In the genomic region with DNA sequence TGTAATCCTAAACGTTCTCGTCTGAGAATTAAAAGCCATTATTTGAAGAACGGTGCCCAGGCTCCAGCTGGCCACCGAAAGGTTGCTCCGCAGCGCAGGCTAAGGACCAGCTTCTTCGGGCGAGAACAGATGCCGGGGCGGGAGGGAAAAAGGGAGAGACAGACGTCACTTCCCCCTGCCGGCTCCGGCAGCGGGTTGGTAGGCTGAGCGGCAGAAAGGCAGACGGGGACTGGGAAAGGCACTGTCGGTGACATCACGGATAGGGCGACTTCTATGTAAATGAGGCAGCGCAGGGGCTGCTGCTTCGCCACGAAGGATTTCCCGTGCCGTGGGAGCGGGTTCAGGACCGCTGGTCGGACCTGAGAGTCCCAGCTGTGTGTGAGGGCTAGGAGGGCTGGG, we compare ENCODE assay signal across 8 cellular contexts.
DNase-seq lines count a peak whose midpoint lies in the region; ATAC-seq and TF ChIP-seq lines count a peak whose summit lies in the region.
"Not testable (repeated sequence)": the region's sequence is repeated elsewhere in the genome, so short reads cannot be mapped to it uniquely, and the experiment has no call there.

No MANE protein-coding gene starts in this region.

- peak overlapping the region; percentile 48 for H3K4me3 ChIP-seq in AG04450 (ENCODE audit: low read depth, low read length)
- H3K4me3 ChIP-seq in liver (ENCODE audit: low read depth in 1 of 3, low read length in 3 of 3): not testable (repeated sequence)

- not testable (repeated sequence) for TF ChIP-seq RAD21 in liver (IDR thresholded peaks at IDR 0.05)

- ATAC-seq in GM19455 (IDR thresholded peaks at IDR 0.05; ENCODE audit: unreplicated experiment): peak; percentile 49
- ATAC-seq in activated CD8-positive, alpha-beta T cell treated with anti-CD3 and anti-CD28 coated beads for 36 hours: peak; percentile 52

- H3K36me3 ChIP-seq in liver (ENCODE audit: control insufficient read depth in 4 of 4, insufficient read depth in 3 of 4, low read depth in 1 of 4, low read length in 3 of 4): not testable (repeated sequence)

- H3K4me1 Mint-ChIP-seq in activated CD8-positive, alpha-beta T cell treated with anti-CD3 and anti-CD28 coated beads for 36 hours (ENCODE audit: low read depth): peaks cover 16% of the 10 kb centered on the region
- peaks cover 19% of the 10 kb centered on the region for H3K4me1 Mint-ChIP-seq in dendritic cell treated with granulocyte-macrophage colony-stimulating factor and Interleukin-4, amounts not matched to agents 40 ng/mL and 50 ng/mL, for 4 days (ENCODE audit: low read depth)

- H3K9me3 Mint-ChIP-seq in activated CD8-positive, alpha-beta T cell treated with anti-CD3 and anti-CD28 coated beads for 36 hours; dendritic cell treated with granulocyte-macrophage colony-stimulating factor and Interleukin-4, amounts not matched to agents 40 ng/mL and 50 ng/mL, for 4 days: not testable (repeated sequence)

- H3K27ac ChIP-seq in AG04450 (ENCODE audit: low read depth, low read length) (peak overlapping the region; percentile 11), liver (ENCODE audit: low read depth in 1 of 2, low read length in 2 of 2) (peak overlapping the region in 1 of 2 donors; percentile 46)

- peak; percentile 55 for DNase-seq in AG04450 (ENCODE audit: low read depth, low spot score)
- DNase-seq in HUDEP-2 (lab: John Stamatoyannopoulos, UW; ENCODE audit: unreplicated experiment in 76 of 76): peak in 71 of 76 experiments; percentile 15 to 85 (median 67)
- DNase-seq in NOMO-1 treated with dmso at 0.1 percent for 144 hours (lab: John Stamatoyannopoulos, UW; ENCODE audit: unreplicated experiment): peak; percentile 49
- DNase-seq in activated CD8-positive, alpha-beta T cell treated with anti-CD3 and anti-CD28 coated beads for 36 hours: peak; percentile 87
- DNase-seq in stimulated activated CD4-positive, alpha-beta T cell treated with anti-CD3 and anti-CD28 coated beads, Interleukin-1b, Interleukin-23, amount 100 ng/mL, for 1 hour (ENCODE audit: low read depth in 2 of 2): peak; percentile 45 to 62

- H3K27ac Mint-ChIP-seq in activated CD8-positive, alpha-beta T cell treated with anti-CD3 and anti-CD28 coated beads for 36 hours: peak overlapping the region; percentile 95
- peak overlapping the region; percentile 97 for H3K27ac Mint-ChIP-seq in dendritic cell treated with granulocyte-macrophage colony-stimulating factor and Interleukin-4, amounts not matched to agents 40 ng/mL and 50 ng/mL, for 4 days

- WGBS in liver: under 1% methylated on average over 27 of the region's 27 CpGs

- H3K9ac ChIP-seq in liver (ENCODE audit: low read depth in 1 of 2, low read length in 2 of 2): peak overlapping the region in 1 of 2 donors; percentile 43

- not testable (repeated sequence) for H3K27me3 Mint-ChIP-seq in activated CD8-positive, alpha-beta T cell treated with anti-CD3 and anti-CD28 coated beads for 36 hours; dendritic cell treated with granulocyte-macrophage colony-stimulating factor and Interleukin-4, amounts not matched to agents 40 ng/mL and 50 ng/mL, for 4 days

- H3K4me1 ChIP-seq in liver (ENCODE audit: control insufficient read depth in 4 of 4, insufficient read depth in 4 of 4, low read length in 3 of 4): not testable (repeated sequence)

- intact Hi-C loops in activated CD8-positive, alpha-beta T cell treated with anti-CD3 and anti-CD28 coated beads for 36 hours (cut with micrococcal nuclease); dendritic cell treated with granulocyte-macrophage colony-stimulating factor and Interleukin-4, amounts not matched to agents 40 ng/mL and 50 ng/mL, for 4 days (cut with micrococcal nuclease): not testable (repeated sequence)

- not testable (repeated sequence) for H3K9me3 ChIP-seq in AG04450 (ENCODE audit: control insufficient read depth, insufficient read depth, low read length); liver (ENCODE audit: control insufficient read depth in 4 of 4, low read length in 3 of 4)

- H3K27me3 ChIP-seq in AG04450 (ENCODE audit: control insufficient read depth, insufficient read depth, low read length); liver (ENCODE audit: control insufficient read depth in 4 of 4, insufficient read depth in 4 of 4, low read length in 3 of 4): not testable (repeated sequence)

- not testable (repeated sequence) for H3K36me3 Mint-ChIP-seq in activated CD8-positive, alpha-beta T cell treated with anti-CD3 and anti-CD28 coated beads for 36 hours (ENCODE audit: low read depth); dendritic cell treated with granulocyte-macrophage colony-stimulating factor and Interleukin-4, amounts not matched to agents 40 ng/mL and 50 ng/mL, for 4 days (ENCODE audit: low read depth)

- not testable (repeated sequence) for TF ChIP-seq CTCF in AG04450 (IDR thresholded peaks at IDR 0.05; ENCODE audit: low read depth, low read length); activated CD8-positive, alpha-beta T cell treated with anti-CD3 and anti-CD28 coated beads for 36 hours (IDR thresholded peaks at IDR 0.05); liver (IDR thresholded peaks at IDR 0.05; ENCODE audit: low read depth, low read length, missing input control)

- POLR2A ChIA-PET in AG04450 (lab: Yijun Ruan, JAX): interaction anchor here (2.7 kb wide), 1 partner anchor 11 kb away, joined by 43 read pairs; no protein-coding TSS in a partner anchor
- POLR2A ChIA-PET in activated CD8-positive, alpha-beta T cell treated with anti-CD3 and anti-CD28 coated beads for 36 hours (lab: Charles Lee): interaction anchor here (1.7 kb wide), 2 partner anchors 11 to 709 kb away, joined by 6 to 15 read pairs; no protein-coding TSS in a partner anchor

- CTCF ChIA-PET in AG04450 (lab: Charles Lee); activated CD8-positive, alpha-beta T cell treated with anti-CD3 and anti-CD28 coated beads for 36 hours (lab: Charles Lee): not testable (repeated sequence)

- peak overlapping the region; percentile 81 for H3K4me3 Mint-ChIP-seq in activated CD8-positive, alpha-beta T cell treated with anti-CD3 and anti-CD28 coated beads for 36 hours
- H3K4me3 Mint-ChIP-seq in dendritic cell treated with granulocyte-macrophage colony-stimulating factor and Interleukin-4, amounts not matched to agents 40 ng/mL and 50 ng/mL, for 4 days: peak overlapping the region; percentile 70

TF ChIP-seq in liver, 16 proteins besides CTCF, POLR2A, EP300 and RAD21:
- peak in 1 of 2 donors; percentile 13 for TF ChIP-seq HNF4A (conservative IDR thresholded peaks at IDR 0.05)
- TF ChIP-seq GABPA (IDR thresholded peaks at IDR 0.05 in 1 of 2, conservative IDR thresholded peaks at IDR 0.05 in 1 of 2): peak; percentile 52 to 74
- TF ChIP-seq SP1 (IDR thresholded peaks at IDR 0.05): peak; percentile 14
- TF ChIP-seq YY1 (IDR thresholded peaks at IDR 0.05): peak; percentile 24
- TF ChIP-seq, protein P1, sequence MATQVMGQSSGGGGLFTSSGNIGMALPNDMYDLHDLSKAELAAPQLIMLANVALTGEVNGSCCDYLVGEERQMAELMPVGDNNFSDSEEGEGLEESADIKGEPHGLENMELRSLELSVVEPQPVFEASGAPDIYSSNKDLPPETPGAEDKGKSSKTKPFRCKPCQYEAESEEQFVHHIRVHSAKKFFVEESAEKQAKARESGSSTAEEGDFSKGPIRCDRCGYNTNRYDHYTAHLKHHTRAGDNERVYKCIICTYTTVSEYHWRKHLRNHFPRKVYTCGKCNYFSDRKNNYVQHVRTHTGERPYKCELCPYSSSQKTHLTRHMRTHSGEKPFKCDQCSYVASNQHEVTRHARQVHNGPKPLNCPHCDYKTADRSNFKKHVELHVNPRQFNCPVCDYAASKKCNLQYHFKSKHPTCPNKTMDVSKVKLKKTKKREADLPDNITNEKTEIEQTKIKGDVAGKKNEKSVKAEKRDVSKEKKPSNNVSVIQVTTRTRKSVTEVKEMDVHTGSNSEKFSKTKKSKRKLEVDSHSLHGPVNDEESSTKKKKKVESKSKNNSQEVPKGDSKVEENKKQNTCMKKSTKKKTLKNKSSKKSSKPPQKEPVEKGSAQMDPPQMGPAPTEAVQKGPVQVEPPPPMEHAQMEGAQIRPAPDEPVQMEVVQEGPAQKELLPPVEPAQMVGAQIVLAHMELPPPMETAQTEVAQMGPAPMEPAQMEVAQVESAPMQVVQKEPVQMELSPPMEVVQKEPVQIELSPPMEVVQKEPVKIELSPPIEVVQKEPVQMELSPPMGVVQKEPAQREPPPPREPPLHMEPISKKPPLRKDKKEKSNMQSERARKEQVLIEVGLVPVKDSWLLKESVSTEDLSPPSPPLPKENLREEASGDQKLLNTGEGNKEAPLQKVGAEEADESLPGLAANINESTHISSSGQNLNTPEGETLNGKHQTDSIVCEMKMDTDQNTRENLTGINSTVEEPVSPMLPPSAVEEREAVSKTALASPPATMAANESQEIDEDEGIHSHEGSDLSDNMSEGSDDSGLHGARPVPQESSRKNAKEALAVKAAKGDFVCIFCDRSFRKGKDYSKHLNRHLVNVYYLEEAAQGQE (IDR thresholded peaks at IDR 0.05): peak; percentile 41
TF ChIP-seq in liver: peak in this region for 5; not testable (repeated sequence) for 11.
